Comparison of ENCODE assay signal across 8 cellular contexts in genomic region chr9:100473271-100474081, GRCh38. TPM values are rescaled to one million over a fixed set of nuclear protein-coding genes. Genes with fewer than 3 reads are reported as not detected.
DNase-seq lines count a peak whose midpoint lies in the region; ATAC-seq and TF ChIP-seq lines count a peak whose summit lies in the region.

No MANE protein-coding gene starts in this region.

- H3K4me1 ChIP-seq in neutrophil (ENCODE audit: control insufficient read depth in 1 of 2, insufficient read depth in 1 of 2, low read depth in 1 of 2, low read length in 1 of 2), result peaks cover 13 to 25% of the 10 kb centered on the region in 2 experiments

- H3K27ac ChIP-seq in neutrophil, result no peak overlapping the region

- peaks cover 72% of the 10 kb centered on the region for H3K27me3 ChIP-seq in neutrophil

- TF ChIP-seq CTCF in fibroblast of villous mesenchyme (IDR thresholded peaks at IDR 0.05; ENCODE audit: insufficient read depth, low read depth, low read length) (no peak), neutrophil (IDR thresholded peaks at IDR 0.05) (no peak)

- peak overlapping the region; percentile 68 for H3K4me3 ChIP-seq in fibroblast of villous mesenchyme (ENCODE audit: low read depth, low read length)
- peak overlapping the region; percentile 15 to 40 for H3K4me3 ChIP-seq in neutrophil (ENCODE audit: low read depth in 1 of 2, low read length in 1 of 2)

- peak; percentile 61 for ATAC-seq in HG02840 (IDR thresholded peaks at IDR 0.05; ENCODE audit: low FRiP score, unreplicated experiment)

- DNase-seq in NCI-H524 (lab: John Stamatoyannopoulos, UW), result peak; percentile 44 to 62
- no peak for DNase-seq in NCI-H524 treated with DMSO at 0.1 percent for 48 hours (lab: John Stamatoyannopoulos, UW)
- DNase-seq in NCI-H510A treated with DMSO at 0.1 percent for 48 hours (lab: John Stamatoyannopoulos, UW), result peak; percentile 19
- peak; percentile 58 to 65 for DNase-seq in activated T-cell treated with anti-CD3 and anti-CD28 coated beads, Interleukin-2, amount 50 U/mL, for 48 hours
- DNase-seq in fibroblast of villous mesenchyme (ENCODE audit: low read depth), result peak; percentile 21
- no peak for DNase-seq in NCI-H446 treated with DMSO at 0.1 percent for 48 hours (lab: John Stamatoyannopoulos, UW)

- H3K9me3 ChIP-seq in neutrophil, result no peaks in the 10 kb centered on the region

- no peaks in the 10 kb centered on the region for H3K36me3 ChIP-seq in neutrophil

RNA-seq across cellular contexts. Expression of gene TMEFF1, which starts 0.5 kb away (rescaled TPM):
- total RNA-seq in fibroblast of villous mesenchyme, result 0.43 and 0.97 TPM in 2 replicates

RNA-seq across cellular contexts. Expression of gene MSANTD3, which starts 46.5 kb away (rescaled TPM):
- total RNA-seq in fibroblast of villous mesenchyme, result 71.5 and 82.9 TPM in 2 replicates

Comparison
In these comparisons a context has a peak if more than half of its experiments do, and no peak if none do; other contexts are left out.
1. DNase-seq: peak in NCI-H524 (2 of 2), NCI-H510A treated with DMSO at 0.1 percent for 48 hours (single experiment), activated T-cell treated with anti-CD3 and anti-CD28 coated beads, Interleukin-2, amount 50 U/mL, for 48 hours (2 of 2) and fibroblast of villous mesenchyme (single experiment); none in NCI-H524 treated with DMSO at 0.1 percent for 48 hours (single experiment) and NCI-H446 treated with DMSO at 0.1 percent for 48 hours (single experiment).